Comparison of ENCODE assay signal across 13 cellular contexts in the genomic region with DNA sequence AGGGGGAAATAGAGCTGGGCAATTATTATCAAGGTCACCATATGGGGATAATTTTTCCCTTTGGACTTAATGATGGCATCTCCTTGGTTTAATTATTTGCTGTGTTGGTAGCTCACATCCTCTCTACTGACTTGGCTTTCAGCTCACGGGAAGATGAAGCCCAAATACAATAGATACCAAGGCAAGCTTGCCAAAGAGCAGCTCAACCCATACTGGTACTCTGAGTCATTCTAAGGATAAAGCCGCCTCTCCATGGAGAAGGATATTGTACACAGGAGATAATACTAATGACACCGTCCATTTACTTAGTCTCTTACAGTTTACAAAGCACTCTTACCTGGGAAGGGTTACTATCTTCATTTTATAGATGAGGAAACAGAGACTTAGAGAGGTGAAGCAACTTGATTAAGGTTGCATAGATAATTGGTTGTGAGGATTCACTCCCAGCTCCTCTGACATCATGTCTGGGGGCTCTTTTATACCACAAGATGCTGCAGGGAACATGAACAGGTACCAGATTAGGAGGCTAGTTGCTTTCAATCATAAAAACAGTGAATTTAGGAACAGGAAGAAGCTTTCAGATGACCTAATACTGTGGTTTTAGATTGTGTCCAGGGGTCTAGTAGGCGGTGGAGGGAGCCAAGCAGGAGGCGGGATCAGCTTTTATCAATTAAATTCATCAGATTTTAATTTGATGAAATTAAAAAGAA. TPM values are rescaled to one million over a fixed set of nuclear protein-coding genes. Genes with fewer than 3 reads are reported as not detected.
DNase-seq lines count a peak whose midpoint lies in the region; ATAC-seq lines count a peak whose summit lies in the region.
"Had no signal": no experiment of that assay in that cellular context is flagged by ENCODE, and none has a peak within 500 bp of the region (broad histone marks: within the 10 kb centered on the region; RNA-seq: fewer than 3 reads in every experiment).

No MANE protein-coding gene starts in this region.

- H3K27me3 ChIP-seq in MG63: no peaks in the 10 kb centered on the region
- H3K27me3 ChIP-seq: gastrocnemius medialis, spleen had no signal

- H3K4me3 Mint-ChIP-seq in activated naive CD8-positive, alpha-beta T cell treated with anti-CD3 and anti-CD28 coated beads, Interleukin-2, amount 50 U/mL, for 24 hours: no peak overlapping the region
- H3K4me3 Mint-ChIP-seq in natural killer cell treated with Interleukin-12 subunit alpha and Interleukin-12 subunit beta and Interleukin-15 and Interleukin-18, amount 100 ng/mL, for 72 hours: peak overlapping the region; percentile 74

- no peak overlapping the region for H3K4me3 ChIP-seq in MG63
- H3K4me3 ChIP-seq: gastrocnemius medialis, spleen had no signal

- no peaks in the 10 kb centered on the region for H3K36me3 ChIP-seq in MG63
- H3K36me3 ChIP-seq: gastrocnemius medialis, spleen had no signal

- no peaks in the 10 kb centered on the region for H3K27me3 Mint-ChIP-seq in activated naive CD8-positive, alpha-beta T cell treated with anti-CD3 and anti-CD28 coated beads, Interleukin-2, amount 50 U/mL, for 24 hours
- H3K27me3 Mint-ChIP-seq in natural killer cell treated with Interleukin-12 subunit alpha and Interleukin-12 subunit beta and Interleukin-15 and Interleukin-18, amount 100 ng/mL, for 72 hours: peaks cover 0 to 2% of the 10 kb centered on the region in 2 donors

- peak; percentile 13 for ATAC-seq in activated naive CD8-positive, alpha-beta T cell treated with anti-CD3 and anti-CD28 coated beads, Interleukin-2, amount 50 U/mL, for 24 hours
- ATAC-seq in natural killer cell treated with Interleukin-12 subunit alpha and Interleukin-12 subunit beta and Interleukin-15 and Interleukin-18, amount 100 ng/mL, for 72 hours: peak; percentile 16 to 39
- ATAC-seq in GM21367 (IDR thresholded peaks at IDR 0.05; ENCODE audit: unreplicated experiment): no peak
- ATAC-seq: gastrocnemius medialis, Right ventricle myocardium inferior had no signal

- peak overlapping the region; percentile 76 for H3K27ac Mint-ChIP-seq in activated naive CD8-positive, alpha-beta T cell treated with anti-CD3 and anti-CD28 coated beads, Interleukin-2, amount 50 U/mL, for 24 hours
- peak overlapping the region; percentile 87 to 99 for H3K27ac Mint-ChIP-seq in natural killer cell treated with Interleukin-12 subunit alpha and Interleukin-12 subunit beta and Interleukin-15 and Interleukin-18, amount 100 ng/mL, for 72 hours

- H3K36me3 Mint-ChIP-seq in activated naive CD8-positive, alpha-beta T cell treated with anti-CD3 and anti-CD28 coated beads, Interleukin-2, amount 50 U/mL, for 24 hours (ENCODE audit: low read depth): no peaks in the 10 kb centered on the region
- no peaks in the 10 kb centered on the region for H3K36me3 Mint-ChIP-seq in natural killer cell treated with Interleukin-12 subunit alpha and Interleukin-12 subunit beta and Interleukin-15 and Interleukin-18, amount 100 ng/mL, for 72 hours

- no peaks in the 10 kb centered on the region for H3K9me3 Mint-ChIP-seq in activated naive CD8-positive, alpha-beta T cell treated with anti-CD3 and anti-CD28 coated beads, Interleukin-2, amount 50 U/mL, for 24 hours
- H3K9me3 Mint-ChIP-seq in natural killer cell treated with Interleukin-12 subunit alpha and Interleukin-12 subunit beta and Interleukin-15 and Interleukin-18, amount 100 ng/mL, for 72 hours: peaks cover 5% of the 10 kb centered on the region

- H3K9me3 ChIP-seq in MG63: no peaks in the 10 kb centered on the region
- H3K9me3 ChIP-seq: gastrocnemius medialis, spleen had no signal

- DNase-seq in ELR (ENCODE audit: low read depth) (peak; percentile 73), MG63 (peak; percentile 60), GM03348 (ENCODE audit: low spot score) (no peak)
- no peak for DNase-seq in activated naive CD8-positive, alpha-beta T cell treated with anti-CD3 and anti-CD28 coated beads, Interleukin-2, amount 50 U/mL, for 24 hours
- no peak for DNase-seq in natural killer cell treated with Interleukin-12 subunit alpha and Interleukin-12 subunit beta and Interleukin-15 and Interleukin-18, amount 100 ng/mL, for 72 hours (ENCODE audit: low spot score)
- DNase-seq in activated CD8-positive, alpha-beta memory T cell treated with anti-CD3 and anti-CD28 coated beads, Interleukin-2, amount 50 U/mL, for 4 hours: no peak
- DNase-seq: DND-41, gastrocnemius medialis, mesendoderm, NCI-H2081, spleen had no signal

- peaks cover 34% of the 10 kb centered on the region for H3K4me1 Mint-ChIP-seq in activated naive CD8-positive, alpha-beta T cell treated with anti-CD3 and anti-CD28 coated beads, Interleukin-2, amount 50 U/mL, for 24 hours
- peaks cover 27 to 38% of the 10 kb centered on the region in 2 donors for H3K4me1 Mint-ChIP-seq in natural killer cell treated with Interleukin-12 subunit alpha and Interleukin-12 subunit beta and Interleukin-15 and Interleukin-18, amount 100 ng/mL, for 72 hours (ENCODE audit: low read depth in 2 of 2)

RNA-seq across cellular contexts. Expression of gene PICALM, which starts 48.3 kb away (rescaled TPM):
- total RNA-seq in MG63 (2014; rRNA removed; shearing (Covaris generic); ENCODE audit: low replicate concordance): 90.0 and 114 TPM in 2 replicates
- total RNA-seq in natural killer cell treated with Interleukin-12 subunit alpha and Interleukin-12 subunit beta and Interleukin-15 and Interleukin-18, amount 100 ng/mL, for 72 hours: 100 to 1,000 TPM; 208 to 223 TPM

Comparison
In these comparisons a context has a peak if more than half of its experiments do, and no peak if none do; other contexts are left out.
1. DNase-seq: peak in ELR (single experiment) and MG63 (single experiment); none in activated naive CD8-positive, alpha-beta T cell treated with anti-CD3 and anti-CD28 coated beads, Interleukin-2, amount 50 U/mL, for 24 hours (single experiment), natural killer cell treated with Interleukin-12 subunit alpha and Interleukin-12 subunit beta and Interleukin-15 and Interleukin-18, amount 100 ng/mL, for 72 hours (single experiment), GM03348 (single experiment) and activated CD8-positive, alpha-beta memory T cell treated with anti-CD3 and anti-CD28 coated beads, Interleukin-2, amount 50 U/mL, for 4 hours (single experiment).